In the genomic region with DNA sequence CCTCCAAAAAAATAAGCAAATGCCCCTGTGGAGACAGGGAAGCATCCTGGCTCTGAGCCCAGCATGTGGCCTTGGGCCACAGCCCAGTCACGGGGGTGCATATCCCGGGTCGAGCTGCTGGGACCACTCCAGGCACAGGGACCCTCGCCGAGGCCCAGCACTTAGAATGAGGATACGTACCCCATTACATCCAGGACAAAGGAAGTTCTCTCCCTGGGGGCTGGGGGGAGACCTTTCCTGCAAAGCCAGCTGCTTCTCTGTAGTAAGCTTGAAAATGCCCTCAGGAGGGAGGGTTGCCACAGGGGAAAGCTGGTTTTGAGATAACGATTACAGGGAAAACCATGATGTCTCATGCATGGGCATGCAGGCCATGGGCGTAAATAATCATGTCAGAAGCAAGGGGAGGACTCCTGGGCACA, we compare ENCODE assay signal across 1 cellular context.
TF ChIP-seq lines count a peak whose summit lies in the region.

No MANE protein-coding gene starts in this region.

TF ChIP-seq in HepG2, 621 proteins besides CTCF, POLR2A, EP300 and RAD21 (continued from another document):
- TF ChIP-seq, protein P1, sequence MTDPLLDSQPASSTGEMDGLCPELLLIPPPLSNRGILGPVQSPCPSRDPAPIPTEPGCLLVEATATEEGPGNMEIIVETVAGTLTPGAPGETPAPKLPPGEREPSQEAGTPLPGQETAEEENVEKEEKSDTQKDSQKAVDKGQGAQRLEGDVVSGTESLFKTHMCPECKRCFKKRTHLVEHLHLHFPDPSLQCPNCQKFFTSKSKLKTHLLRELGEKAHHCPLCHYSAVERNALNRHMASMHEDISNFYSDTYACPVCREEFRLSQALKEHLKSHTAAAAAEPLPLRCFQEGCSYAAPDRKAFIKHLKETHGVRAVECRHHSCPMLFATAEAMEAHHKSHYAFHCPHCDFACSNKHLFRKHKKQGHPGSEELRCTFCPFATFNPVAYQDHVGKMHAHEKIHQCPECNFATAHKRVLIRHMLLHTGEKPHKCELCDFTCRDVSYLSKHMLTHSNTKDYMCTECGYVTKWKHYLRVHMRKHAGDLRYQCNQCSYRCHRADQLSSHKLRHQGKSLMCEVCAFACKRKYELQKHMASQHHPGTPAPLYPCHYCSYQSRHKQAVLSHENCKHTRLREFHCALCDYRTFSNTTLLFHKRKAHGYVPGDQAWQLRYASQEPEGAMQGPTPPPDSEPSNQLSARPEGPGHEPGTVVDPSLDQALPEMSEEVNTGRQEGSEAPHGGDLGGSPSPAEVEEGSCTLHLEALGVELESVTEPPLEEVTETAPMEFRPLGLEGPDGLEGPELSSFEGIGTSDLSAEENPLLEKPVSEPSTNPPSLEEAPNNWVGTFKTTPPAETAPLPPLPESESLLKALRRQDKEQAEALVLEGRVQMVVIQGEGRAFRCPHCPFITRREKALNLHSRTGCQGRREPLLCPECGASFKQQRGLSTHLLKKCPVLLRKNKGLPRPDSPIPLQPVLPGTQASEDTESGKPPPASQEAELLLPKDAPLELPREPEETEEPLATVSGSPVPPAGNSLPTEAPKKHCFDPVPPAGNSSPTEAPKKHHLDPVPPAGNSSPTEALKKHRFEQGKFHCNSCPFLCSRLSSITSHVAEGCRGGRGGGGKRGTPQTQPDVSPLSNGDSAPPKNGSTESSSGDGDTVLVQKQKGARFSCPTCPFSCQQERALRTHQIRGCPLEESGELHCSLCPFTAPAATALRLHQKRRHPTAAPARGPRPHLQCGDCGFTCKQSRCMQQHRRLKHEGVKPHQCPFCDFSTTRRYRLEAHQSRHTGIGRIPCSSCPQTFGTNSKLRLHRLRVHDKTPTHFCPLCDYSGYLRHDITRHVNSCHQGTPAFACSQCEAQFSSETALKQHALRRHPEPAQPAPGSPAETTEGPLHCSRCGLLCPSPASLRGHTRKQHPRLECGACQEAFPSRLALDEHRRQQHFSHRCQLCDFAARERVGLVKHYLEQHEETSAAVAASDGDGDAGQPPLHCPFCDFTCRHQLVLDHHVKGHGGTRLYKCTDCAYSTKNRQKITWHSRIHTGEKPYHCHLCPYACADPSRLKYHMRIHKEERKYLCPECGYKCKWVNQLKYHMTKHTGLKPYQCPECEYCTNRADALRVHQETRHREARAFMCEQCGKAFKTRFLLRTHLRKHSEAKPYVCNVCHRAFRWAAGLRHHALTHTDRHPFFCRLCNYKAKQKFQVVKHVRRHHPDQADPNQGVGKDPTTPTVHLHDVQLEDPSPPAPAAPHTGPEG (CRISPR knock-in tag; IDR thresholded peaks at IDR 0.05) = no peak
- TF ChIP-seq ZNF619 (CRISPR knock-in tag; IDR thresholded peaks at IDR 0.05) = no peak
- no peak for TF ChIP-seq ZNF383 (CRISPR knock-in tag; IDR thresholded peaks at IDR 0.05; ENCODE audit: borderline replicate concordance)
- TF ChIP-seq XBP1 (CRISPR knock-in tag; IDR thresholded peaks at IDR 0.05) = no peak
- TF ChIP-seq PHF20 (CRISPR knock-in tag; IDR thresholded peaks at IDR 0.05) = no peak
- no peak for TF ChIP-seq YEATS2 (CRISPR knock-in tag; IDR thresholded peaks at IDR 0.05; ENCODE audit: borderline replicate concordance)
- no peak for TF ChIP-seq MIXL1 (CRISPR knock-in tag; IDR thresholded peaks at IDR 0.05)
- no peak for TF ChIP-seq KLF12 (CRISPR knock-in tag; IDR thresholded peaks at IDR 0.05; ENCODE audit: borderline replicate concordance)
- TF ChIP-seq, protein P2, sequence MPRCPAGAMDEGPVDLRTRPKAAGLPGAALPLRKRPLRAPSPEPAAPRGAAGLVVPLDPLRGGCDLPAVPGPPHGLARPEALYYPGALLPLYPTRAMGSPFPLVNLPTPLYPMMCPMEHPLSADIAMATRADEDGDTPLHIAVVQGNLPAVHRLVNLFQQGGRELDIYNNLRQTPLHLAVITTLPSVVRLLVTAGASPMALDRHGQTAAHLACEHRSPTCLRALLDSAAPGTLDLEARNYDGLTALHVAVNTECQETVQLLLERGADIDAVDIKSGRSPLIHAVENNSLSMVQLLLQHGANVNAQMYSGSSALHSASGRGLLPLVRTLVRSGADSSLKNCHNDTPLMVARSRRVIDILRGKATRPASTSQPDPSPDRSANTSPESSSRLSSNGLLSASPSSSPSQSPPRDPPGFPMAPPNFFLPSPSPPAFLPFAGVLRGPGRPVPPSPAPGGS (CRISPR knock-in tag; IDR thresholded peaks at IDR 0.05) = no peak
- TF ChIP-seq ZNF460 (CRISPR knock-in tag; IDR thresholded peaks at IDR 0.05; ENCODE audit: borderline replicate concordance) = no peak
- no peak for TF ChIP-seq NR1H2 (CRISPR knock-in tag; IDR thresholded peaks at IDR 0.05; ENCODE audit: borderline replicate concordance, low read depth)
- no peak for TF ChIP-seq ZNF10 (CRISPR knock-in tag; IDR thresholded peaks at IDR 0.05; ENCODE audit: borderline replicate concordance, low read depth)
- TF ChIP-seq, protein P3, sequence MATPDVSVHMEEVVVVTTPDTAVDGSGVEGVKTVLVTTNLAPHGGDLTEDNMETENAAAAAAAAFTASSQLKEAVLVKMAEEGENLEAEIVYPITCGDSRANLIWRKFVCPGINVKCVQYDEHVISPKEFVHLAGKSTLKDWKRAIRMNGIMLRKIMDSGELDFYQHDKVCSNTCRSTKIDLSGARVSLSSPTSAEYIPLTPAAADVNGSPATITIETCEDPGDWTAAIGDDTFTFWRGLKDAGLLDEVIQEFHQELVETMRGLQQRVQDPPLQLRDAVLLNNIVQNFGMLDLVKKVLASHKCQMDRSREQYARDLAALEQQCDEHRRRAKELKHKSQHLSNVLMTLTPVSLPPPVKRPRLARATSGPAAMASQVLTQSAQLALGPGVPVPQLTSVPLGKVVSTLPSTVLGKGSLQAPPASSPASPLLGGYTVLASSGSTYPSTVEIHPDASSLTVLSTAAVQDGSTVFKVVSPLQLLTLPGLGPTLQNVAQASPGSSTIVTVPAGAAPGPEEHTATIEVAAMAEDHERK (CRISPR knock-in tag; IDR thresholded peaks at IDR 0.05; ENCODE audit: low read depth) = no peak
- TF ChIP-seq KDM3A (CRISPR knock-in tag; IDR thresholded peaks at IDR 0.05; ENCODE audit: low read depth) = no peak
- TF ChIP-seq, protein P4, sequence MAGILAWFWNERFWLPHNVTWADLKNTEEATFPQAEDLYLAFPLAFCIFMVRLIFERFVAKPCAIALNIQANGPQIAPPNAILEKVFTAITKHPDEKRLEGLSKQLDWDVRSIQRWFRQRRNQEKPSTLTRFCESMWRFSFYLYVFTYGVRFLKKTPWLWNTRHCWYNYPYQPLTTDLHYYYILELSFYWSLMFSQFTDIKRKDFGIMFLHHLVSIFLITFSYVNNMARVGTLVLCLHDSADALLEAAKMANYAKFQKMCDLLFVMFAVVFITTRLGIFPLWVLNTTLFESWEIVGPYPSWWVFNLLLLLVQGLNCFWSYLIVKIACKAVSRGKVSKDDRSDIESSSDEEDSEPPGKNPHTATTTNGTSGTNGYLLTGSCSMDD (CRISPR knock-in tag; IDR thresholded peaks at IDR 0.05) = no peak
- no peak for TF ChIP-seq HES4 (CRISPR knock-in tag; IDR thresholded peaks at IDR 0.05; ENCODE audit: borderline replicate concordance)
- TF ChIP-seq FOSL1 (CRISPR knock-in tag; IDR thresholded peaks at IDR 0.05; ENCODE audit: borderline replicate concordance) = no peak
